13 cellular contexts compared by ENCODE assay signal in genomic region chr16:2784536-2785100, GRCh38. TPM values are rescaled to one million over a fixed set of nuclear protein-coding genes. Genes with fewer than 3 reads are reported as not detected.
DNase-seq lines count a peak whose midpoint lies in the region; ATAC-seq and TF ChIP-seq lines count a peak whose summit lies in the region.
"Had no signal": no experiment of that assay in that cellular context is flagged by ENCODE, and none has a peak within 500 bp of the region (broad histone marks: within the 10 kb centered on the region; RNA-seq: fewer than 3 reads in every experiment).

No MANE protein-coding gene starts in this region.

- H3K27ac ChIP-seq in lower lobe of right lung (no peak overlapping the region), transverse colon (no peak overlapping the region)
- H3K27ac ChIP-seq: HL-60 had no signal

- H3K27me3 Mint-ChIP-seq in activated naive CD4-positive, alpha-beta T cell treated with anti-CD3 and anti-CD28 coated beads for 36 hours (ENCODE audit: low read depth): peaks cover 8% of the 10 kb centered on the region
- peaks cover 3% of the 10 kb centered on the region for H3K27me3 Mint-ChIP-seq in activated naive CD8-positive, alpha-beta T cell treated with anti-CD3 and anti-CD28 coated beads for 36 hours

- H3K4me3 ChIP-seq in lower lobe of right lung (peak overlapping the region; percentile 57), transverse colon (peak overlapping the region in 2 of 4 donors; percentile 9 to 41)

- 61% methylated on average over 15 of the region's 15 CpGs; no CpG with 5 or more reads in 1 of the 2 donors for WGBS in transverse colon (ENCODE audit: low coverage in 1 of 2), 2 donors

- no peaks in the 10 kb centered on the region for H3K36me3 Mint-ChIP-seq in activated naive CD4-positive, alpha-beta T cell treated with anti-CD3 and anti-CD28 coated beads for 36 hours (ENCODE audit: low read depth)
- no peaks in the 10 kb centered on the region for H3K36me3 Mint-ChIP-seq in activated naive CD8-positive, alpha-beta T cell treated with anti-CD3 and anti-CD28 coated beads for 36 hours

- peaks cover 10% of the 10 kb centered on the region for H3K4me1 Mint-ChIP-seq in activated naive CD4-positive, alpha-beta T cell treated with anti-CD3 and anti-CD28 coated beads for 36 hours (ENCODE audit: low read depth)
- peaks cover 11% of the 10 kb centered on the region for H3K4me1 Mint-ChIP-seq in activated naive CD8-positive, alpha-beta T cell treated with anti-CD3 and anti-CD28 coated beads for 36 hours
- H3K4me1 Mint-ChIP-seq: nephron had no signal

- no peaks in the 10 kb centered on the region for H3K9me3 Mint-ChIP-seq in activated naive CD4-positive, alpha-beta T cell treated with anti-CD3 and anti-CD28 coated beads for 36 hours
- H3K9me3 Mint-ChIP-seq in activated naive CD8-positive, alpha-beta T cell treated with anti-CD3 and anti-CD28 coated beads for 36 hours: no peaks in the 10 kb centered on the region
- H3K9me3 Mint-ChIP-seq: nephron had no signal

- no peak for ATAC-seq in lower lobe of right lung

- intact Hi-C loops in activated naive CD4-positive, alpha-beta T cell treated with anti-CD3 and anti-CD28 coated beads for 36 hours (cut with micrococcal nuclease): no loop called here
- intact Hi-C loops in lower lobe of right lung (cut with DNase I): no loop called here
- intact Hi-C loops in transverse colon (cut with DNase I; ENCODE audit: low total_unique reads): no loop called here

- no peak for TF ChIP-seq EP300 in transverse colon (IDR thresholded peaks at IDR 0.05; ENCODE audit: low read depth)

- CTCF ChIA-PET in activated naive CD4-positive, alpha-beta T cell treated with anti-CD3 and anti-CD28 coated beads for 36 hours (lab: Charles Lee): interaction anchor here (0.9 to 1.4 kb wide), 3 partner anchors 16 to 54 kb away, joined by 4 to 8 read pairs (median 5); no protein-coding TSS in a partner anchor

- H3K36me3 ChIP-seq in lower lobe of right lung (no peaks in the 10 kb centered on the region), transverse colon (no peaks in the 10 kb centered on the region)

- H3K9me3 ChIP-seq in lower lobe of right lung: no peaks in the 10 kb centered on the region
- no peaks in the 10 kb centered on the region for H3K9me3 ChIP-seq in transverse colon

- no peak for DNase-seq in activated naive CD4-positive, alpha-beta T cell treated with anti-CD3 and anti-CD28 coated beads for 36 hours
- DNase-seq in activated naive CD4-positive, alpha-beta T cell (lab: John Stamatoyannopoulos, UW): no peak
- DNase-seq in activated naive CD8-positive, alpha-beta T cell treated with anti-CD3 and anti-CD28 coated beads for 36 hours: no peak
- DNase-seq in lower lobe of right lung (peak; percentile 41), transverse colon (peak; percentile 7), NCI-H1694 treated with DMSO at 0.1 percent for 48 hours (lab: John Stamatoyannopoulos, UW) (no peak), NCI-H1092 (lab: John Stamatoyannopoulos, UW) (no peak), KBM-7 (no peak)
- DNase-seq: HCEC 1CT, hippocampal formation had no signal

- H3K27ac Mint-ChIP-seq in activated naive CD4-positive, alpha-beta T cell treated with anti-CD3 and anti-CD28 coated beads for 36 hours: no peak overlapping the region
- H3K27ac Mint-ChIP-seq in activated naive CD8-positive, alpha-beta T cell treated with anti-CD3 and anti-CD28 coated beads for 36 hours: peak overlapping the region; percentile 78
- H3K27ac Mint-ChIP-seq: nephron had no signal

- TF ChIP-seq POLR2A in transverse colon (IDR thresholded peaks at IDR 0.05): no peak

- H3K4me1 ChIP-seq in lower lobe of right lung (peaks cover 9% of the 10 kb centered on the region), transverse colon (peaks cover 9 to 15% (median 12%) of the 10 kb centered on the region in 4 donors)

- in situ Hi-C loops in transverse colon (cut with MboI; ENCODE audit: low pct_ligation_motif_present in 1 of 4, low pct_unique_long_range_greater_than_20kb in 1 of 4, low sequenced_read_pairs in 3 of 4): no loop called here
- in situ Hi-C loops in KBM-7 (cut with MboI; ENCODE audit: low pct_unique_long_range_greater_than_20kb, low sequenced_read_pairs): no loop called here

- H3K27me3 ChIP-seq in lower lobe of right lung (ENCODE audit: low read depth): peaks cover 44% of the 10 kb centered on the region
- peaks cover 46% of the 10 kb centered on the region for H3K27me3 ChIP-seq in transverse colon

- TF ChIP-seq CTCF in lower lobe of right lung (IDR thresholded peaks at IDR 0.05): no peak
- TF ChIP-seq CTCF in transverse colon (IDR thresholded peaks at IDR 0.05): no peak

- H3K4me3 Mint-ChIP-seq in activated naive CD4-positive, alpha-beta T cell treated with anti-CD3 and anti-CD28 coated beads for 36 hours: peak overlapping the region; percentile 84
- peak overlapping the region; percentile 82 for H3K4me3 Mint-ChIP-seq in activated naive CD8-positive, alpha-beta T cell treated with anti-CD3 and anti-CD28 coated beads for 36 hours
- H3K4me3 Mint-ChIP-seq: nephron had no signal

RNA-seq across cellular contexts. Expression of gene PRSS33, which starts 2.7 kb away (rescaled TPM):
- under 1 TPM; 0.12 to 0.17 TPM for total RNA-seq in activated naive CD4-positive, alpha-beta T cell treated with anti-CD3 and anti-CD28 coated beads for 36 hours
- under 1 TPM; 0.40 to 0.54 TPM for total RNA-seq in activated naive CD8-positive, alpha-beta T cell treated with anti-CD3 and anti-CD28 coated beads for 36 hours
- total RNA-seq in lower lobe of right lung (not detected), transverse colon (not detected)
- total RNA-seq: T-helper 2 cell treated with Interferon-gamma antibody and Interleukin-4, amounts not matched to agents 100 ng/mL and 5 ng/mL, for 36 hours had no signal

RNA-seq across cellular contexts. Expression of gene ELOB, which starts 7.5 kb away (rescaled TPM):
- 100 to 1,000 TPM; 177 to 189 TPM for total RNA-seq in activated naive CD4-positive, alpha-beta T cell treated with anti-CD3 and anti-CD28 coated beads for 36 hours
- 100 to 1,000 TPM; 267 to 291 TPM for total RNA-seq in activated naive CD8-positive, alpha-beta T cell treated with anti-CD3 and anti-CD28 coated beads for 36 hours
- total RNA-seq in lower lobe of right lung: 196 TPM
- total RNA-seq in transverse colon: 100 to 1,000 TPM; 133 to 433 (median 288) TPM

RNA-seq across cellular contexts. Expression of gene PRSS41, which starts 13.7 kb away (rescaled TPM):
- total RNA-seq in activated naive CD4-positive, alpha-beta T cell treated with anti-CD3 and anti-CD28 coated beads for 36 hours: not detected
- not detected for total RNA-seq in activated naive CD8-positive, alpha-beta T cell treated with anti-CD3 and anti-CD28 coated beads for 36 hours
- not detected for total RNA-seq in lower lobe of right lung
- not detected for total RNA-seq in transverse colon
- total RNA-seq: T-helper 2 cell treated with Interferon-gamma antibody and Interleukin-4, amounts not matched to agents 100 ng/mL and 5 ng/mL, for 36 hours had no signal

RNA-seq across cellular contexts. Expression of gene SRRM2, which starts 32.2 kb away (rescaled TPM):
- total RNA-seq in activated naive CD4-positive, alpha-beta T cell treated with anti-CD3 and anti-CD28 coated beads for 36 hours: 100 to 1,000 TPM; 607 to 649 TPM
- total RNA-seq in activated naive CD8-positive, alpha-beta T cell treated with anti-CD3 and anti-CD28 coated beads for 36 hours: 100 to 1,000 TPM; 460 to 507 TPM
- 659 TPM for total RNA-seq in lower lobe of right lung
- 1,000 to 10,000 TPM in 2 of 4 donors, 100 to 1,000 TPM in 2; 545 to 3,500 (median 1,361) TPM for total RNA-seq in transverse colon

RNA-seq across cellular contexts. Expression of gene PRSS21, which starts 32.4 kb away (rescaled TPM):
- 1 to 10 TPM; 3.3 to 4.1 TPM for total RNA-seq in activated naive CD4-positive, alpha-beta T cell treated with anti-CD3 and anti-CD28 coated beads for 36 hours
- 10 to 100 TPM; 11.2 to 13.1 TPM for total RNA-seq in activated naive CD8-positive, alpha-beta T cell treated with anti-CD3 and anti-CD28 coated beads for 36 hours
- total RNA-seq in lower lobe of right lung (26.5 TPM), transverse colon (1 to 10 TPM in 2 of 4 donors, not detected in 2; 1.6 to 1.9 TPM)

Comparison
In these comparisons a context has a peak if more than half of its experiments do, and no peak if none do; other contexts are left out.
1. DNase-seq: peak in lower lobe of right lung (single experiment) and transverse colon (single experiment); none in activated naive CD4-positive, alpha-beta T cell treated with anti-CD3 and anti-CD28 coated beads for 36 hours (single experiment), activated naive CD4-positive, alpha-beta T cell (0 of 4), activated naive CD8-positive, alpha-beta T cell treated with anti-CD3 and anti-CD28 coated beads for 36 hours (single experiment), NCI-H1694 treated with DMSO at 0.1 percent for 48 hours (single experiment), NCI-H1092 (single experiment) and KBM-7 (single experiment).